20 cellular contexts compared by ENCODE assay signal in the genomic region with DNA sequence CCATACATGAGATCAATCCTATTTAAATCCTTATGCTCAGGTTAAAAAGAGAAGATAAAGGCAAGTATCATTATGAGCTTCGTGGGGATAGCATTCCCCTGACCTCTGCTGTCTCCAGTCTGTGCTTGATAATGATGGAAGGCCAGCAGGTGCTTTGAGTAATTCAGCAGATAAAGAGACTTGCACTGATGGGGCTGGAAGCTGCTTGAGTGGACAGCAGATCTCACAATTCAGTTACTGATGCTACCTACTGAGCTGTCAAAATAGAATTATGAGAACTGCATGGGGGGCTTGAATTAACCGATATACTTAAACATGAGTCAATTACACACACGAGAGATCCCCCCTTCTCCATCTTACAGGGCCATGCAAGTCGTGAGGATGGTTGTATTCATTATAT.
"Had no signal": no experiment of that assay in that cellular context is flagged by ENCODE, and none has a peak within 500 bp of the region (broad histone marks: within the 10 kb centered on the region; RNA-seq: fewer than 3 reads in every experiment).

No MANE protein-coding gene starts in this region.

- H3K4me1 ChIP-seq: esophagus muscularis mucosa, gastrocnemius medialis, right atrium auricular region, sigmoid colon, testis, transverse colon had no signal

- H3K36me3 ChIP-seq: esophagus muscularis mucosa, gastrocnemius medialis, heart right ventricle, right atrium auricular region, sigmoid colon, transverse colon had no signal

- H3K27ac ChIP-seq: epithelial cell of prostate, esophagus muscularis mucosa, gastrocnemius medialis, heart right ventricle, right atrium auricular region, sigmoid colon, skin epidermis, testis, transverse colon had no signal

- H3K27me3 ChIP-seq: esophagus muscularis mucosa, gastrocnemius medialis, heart right ventricle, right atrium auricular region, sigmoid colon, testis had no signal

- H3K9me3 ChIP-seq: gastrocnemius medialis, mucosa of descending colon, right atrium auricular region, sigmoid colon, testis, transverse colon had no signal

- H3K4me3 ChIP-seq: esophagus muscularis mucosa, gastrocnemius medialis, heart right ventricle, mucosa of descending colon, right atrium auricular region, sigmoid colon, skin epidermis, testis, transverse colon had no signal

- ATAC-seq: effector memory CD8-positive, alpha-beta T cell; gastrocnemius medialis; heart right ventricle; left lobe of liver; mucosa of descending colon; naive thymus-derived CD8-positive, alpha-beta T cell; stimulated activated naive B cell treated with anti-CD40 and anti-IgM and Interleukin-4, amounts not matched to agents 10 μg/mL and 1 μg/mL and 100 μg/mL, for 72 hours; stimulated activated naive CD8-positive, alpha-beta T cell treated with anti-CD3 and anti-CD28 coated beads, Interleukin-15, amount 100 ng/mL, for 72 hours had no signal

- DNase-seq: effector memory CD8-positive, alpha-beta T cell; gastrocnemius medialis; heart right ventricle; hypothalamus; mammary epithelial cell; mucosa of descending colon; naive thymus-derived CD8-positive, alpha-beta T cell; posterior cingulate gyrus; sigmoid colon; stimulated activated CD4-positive, alpha-beta T cell treated with anti-CD3 and anti-CD28 coated beads, Interleukin-2, amount 100 ng/mL, for 24 hours; stimulated activated CD4-positive, alpha-beta T cell treated with anti-CD3 and anti-CD28 coated beads, Interleukin-4, amount 100 ng/mL, for 4 hours; stimulated activated naive B cell treated with anti-CD40 and anti-IgM and Interleukin-4, amounts not matched to agents 10 μg/mL and 1 μg/mL and 100 μg/mL, for 72 hours; stimulated activated naive CD8-positive, alpha-beta T cell treated with anti-CD3 and anti-CD28 coated beads, Interleukin-15, amount 100 ng/mL, for 72 hours; testis; transverse colon had no signal
